In genomic region chr5:154937718-154938466, GRCh38 we compare ENCODE assay signal across 8 cellular contexts. TPM values are rescaled to one million over a fixed set of nuclear protein-coding genes. Genes with fewer than 3 reads are reported as not detected.
A peak's percentile ranks its signal among the peaks of the same experiment; 100 is the strongest.
DNase-seq lines count a peak whose midpoint lies in the region; ATAC-seq and TF ChIP-seq lines count a peak whose summit lies in the region.

A gene with protein sequence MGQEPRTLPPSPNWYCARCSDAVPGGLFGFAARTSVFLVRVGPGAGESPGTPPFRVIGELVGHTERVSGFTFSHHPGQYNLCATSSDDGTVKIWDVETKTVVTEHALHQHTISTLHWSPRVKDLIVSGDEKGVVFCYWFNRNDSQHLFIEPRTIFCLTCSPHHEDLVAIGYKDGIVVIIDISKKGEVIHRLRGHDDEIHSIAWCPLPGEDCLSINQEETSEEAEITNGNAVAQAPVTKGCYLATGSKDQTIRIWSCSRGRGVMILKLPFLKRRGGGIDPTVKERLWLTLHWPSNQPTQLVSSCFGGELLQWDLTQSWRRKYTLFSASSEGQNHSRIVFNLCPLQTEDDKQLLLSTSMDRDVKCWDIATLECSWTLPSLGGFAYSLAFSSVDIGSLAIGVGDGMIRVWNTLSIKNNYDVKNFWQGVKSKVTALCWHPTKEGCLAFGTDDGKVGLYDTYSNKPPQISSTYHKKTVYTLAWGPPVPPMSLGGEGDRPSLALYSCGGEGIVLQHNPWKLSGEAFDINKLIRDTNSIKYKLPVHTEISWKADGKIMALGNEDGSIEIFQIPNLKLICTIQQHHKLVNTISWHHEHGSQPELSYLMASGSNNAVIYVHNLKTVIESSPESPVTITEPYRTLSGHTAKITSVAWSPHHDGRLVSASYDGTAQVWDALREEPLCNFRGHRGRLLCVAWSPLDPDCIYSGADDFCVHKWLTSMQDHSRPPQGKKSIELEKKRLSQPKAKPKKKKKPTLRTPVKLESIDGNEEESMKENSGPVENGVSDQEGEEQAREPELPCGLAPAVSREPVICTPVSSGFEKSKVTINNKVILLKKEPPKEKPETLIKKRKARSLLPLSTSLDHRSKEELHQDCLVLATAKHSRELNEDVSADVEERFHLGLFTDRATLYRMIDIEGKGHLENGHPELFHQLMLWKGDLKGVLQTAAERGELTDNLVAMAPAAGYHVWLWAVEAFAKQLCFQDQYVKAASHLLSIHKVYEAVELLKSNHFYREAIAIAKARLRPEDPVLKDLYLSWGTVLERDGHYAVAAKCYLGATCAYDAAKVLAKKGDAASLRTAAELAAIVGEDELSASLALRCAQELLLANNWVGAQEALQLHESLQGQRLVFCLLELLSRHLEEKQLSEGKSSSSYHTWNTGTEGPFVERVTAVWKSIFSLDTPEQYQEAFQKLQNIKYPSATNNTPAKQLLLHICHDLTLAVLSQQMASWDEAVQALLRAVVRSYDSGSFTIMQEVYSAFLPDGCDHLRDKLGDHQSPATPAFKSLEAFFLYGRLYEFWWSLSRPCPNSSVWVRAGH (N-terminal part only) (minus strand): TSS chr5:154938211. CDS start chr5:154938133, 78 bp downstream.

- peak in 1 of 3 donors; percentile 33 for TF ChIP-seq POLR2A in spleen (IDR thresholded peaks at IDR 0.05)

- H3K27ac ChIP-seq in ACC112 (ENCODE audit: low read depth, low read length) (no peak within 1 kb of the TSS), spleen (peak within 1 kb of the TSS; percentile 51 to 83 (median 72))

- peaks cover 19% of the 10 kb centered on the region for H3K4me1 Mint-ChIP-seq in WTC11
- peaks cover 46 to 83% of the 10 kb centered on the region in 2 donors for H3K4me1 Mint-ChIP-seq in immature natural killer cell

- H3K36me3 ChIP-seq in ACC112 (ENCODE audit: insufficient read depth, low read length) = peaks cover 6% of the 10 kb centered on the region; the same call in 1 of the 2 replicates
- H3K36me3 ChIP-seq in spleen = peaks cover 0 to 31% (median 6%) of the 10 kb centered on the region in 6 donors

- peaks cover 11% of the 10 kb centered on the region for H3K36me3 Mint-ChIP-seq in WTC11
- H3K36me3 Mint-ChIP-seq in immature natural killer cell = peaks cover 0 to 9% (median 6%) of the 10 kb centered on the region in 3 donors

- H3K9me3 Mint-ChIP-seq in WTC11 = no peaks in the 10 kb centered on the region
- no peaks in the 10 kb centered on the region for H3K9me3 Mint-ChIP-seq in immature natural killer cell

- peaks cover 18% of the 10 kb centered on the region for H3K4me1 ChIP-seq in ACC112 (ENCODE audit: control insufficient read depth, insufficient read depth, low read length, unreplicated experiment)
- H3K4me1 ChIP-seq in spleen = peaks cover 28 to 71% (median 46%) of the 10 kb centered on the region in 6 donors

- TF ChIP-seq CTCF in WTC11 (IDR thresholded peaks at IDR 0.05) (no peak), cardiac fibroblast (IDR thresholded peaks at IDR 0.05; ENCODE audit: low read depth, low read length) (no peak), spleen (IDR thresholded peaks at IDR 0.05 in 8 of 11, conservative IDR thresholded peaks at IDR 0.05 in 3 of 11) (peak in 1 of 11 experiments; percentile 26)

- H2AFZ ChIP-seq in ACC112 (ENCODE audit: low read length, unreplicated experiment) = peak within 1 kb of the TSS; percentile 51

- ATAC-seq in GM18858 (IDR thresholded peaks at IDR 0.05; ENCODE audit: unreplicated experiment) (peak; percentile 78), HG03066 (IDR thresholded peaks at IDR 0.05; ENCODE audit: low read depth, unreplicated experiment) (peak; percentile 76), WTC11 (peak; percentile 94)

- H3K27ac Mint-ChIP-seq in WTC11 (no peak within 1 kb of the TSS), immature natural killer cell (peak within 1 kb of the TSS; percentile 48 to 90 (median 70))

- H3K4me3 Mint-ChIP-seq in WTC11 (peak within 1 kb of the TSS; percentile 86), immature natural killer cell (peak within 1 kb of the TSS; percentile 87 to 95 (median 91))

- H3K4me3 ChIP-seq in ACC112 (ENCODE audit: low read depth, low read length) (peak within 1 kb of the TSS; percentile 85), cardiac fibroblast (replicated peaks in 1 of 2; ENCODE audit: low read depth in 2 of 2, low read length in 2 of 2) (peak within 1 kb of the TSS; percentile 90 to 94), spleen (peak within 1 kb of the TSS; percentile 61 to 97 (median 84))

- H3K27me3 ChIP-seq in ACC112 (ENCODE audit: insufficient read depth, low read length) = no peaks in the 10 kb centered on the region
- H3K27me3 ChIP-seq in spleen (replicated peaks in 1 of 7) = no peaks in the 10 kb centered on the region

- intact Hi-C loops in spleen (cut with DNase I; ENCODE audit: low total_unique reads) = loop anchor here (10.0 kb wide), 1 partner anchor 73 kb away; no protein-coding TSS in a partner anchor

- CTCF ChIA-PET in WTC11 (lab: Charles Lee) = interaction anchor here (0.9 to 2.7 kb wide), 5 partner anchors 9 to 255 kb away, joined by 3 to 8 read pairs (median 4); no protein-coding TSS in a partner anchor

- H3K9me3 ChIP-seq in spleen = no peaks in the 10 kb centered on the region

- POLR2A ChIA-PET in WTC11 (lab: Charles Lee) = no interaction called here

- H3K27me3 Mint-ChIP-seq in WTC11 (ENCODE audit: low read depth) = peaks cover 2% of the 10 kb centered on the region; the same call in 1 of the 2 replicates
- peaks cover 11 to 14% (median 13%) of the 10 kb centered on the region in 3 donors for H3K27me3 Mint-ChIP-seq in immature natural killer cell (ENCODE audit: low read depth in 3 of 3)

- H3K79me2 ChIP-seq in ACC112 (ENCODE audit: control insufficient read depth, insufficient read depth, low read length, unreplicated experiment) = peaks cover 34% of the 10 kb centered on the region

- WGBS in spleen, 5 donors = 0 to 1% (median 0%) methylated on average over 31 to 61 of the region's 61 CpGs

- peak; percentile 57 for DNase-seq in NCI-H2171 (lab: John Stamatoyannopoulos, UW)
- DNase-seq in WTC11 (ENCODE audit: low spot score) = peak; percentile 89
- peak; percentile 85 to 86 for DNase-seq in cardiac fibroblast (ENCODE audit: low read depth in 2 of 2)
- peak; percentile 82 to 85 (median 84) for DNase-seq in immature natural killer cell
- peak; percentile 97 for DNase-seq in spleen

TF ChIP-seq in WTC11, 78 proteins besides CTCF, POLR2A, EP300 and RAD21 (continues in another document):
- TF ChIP-seq, protein P1, sequence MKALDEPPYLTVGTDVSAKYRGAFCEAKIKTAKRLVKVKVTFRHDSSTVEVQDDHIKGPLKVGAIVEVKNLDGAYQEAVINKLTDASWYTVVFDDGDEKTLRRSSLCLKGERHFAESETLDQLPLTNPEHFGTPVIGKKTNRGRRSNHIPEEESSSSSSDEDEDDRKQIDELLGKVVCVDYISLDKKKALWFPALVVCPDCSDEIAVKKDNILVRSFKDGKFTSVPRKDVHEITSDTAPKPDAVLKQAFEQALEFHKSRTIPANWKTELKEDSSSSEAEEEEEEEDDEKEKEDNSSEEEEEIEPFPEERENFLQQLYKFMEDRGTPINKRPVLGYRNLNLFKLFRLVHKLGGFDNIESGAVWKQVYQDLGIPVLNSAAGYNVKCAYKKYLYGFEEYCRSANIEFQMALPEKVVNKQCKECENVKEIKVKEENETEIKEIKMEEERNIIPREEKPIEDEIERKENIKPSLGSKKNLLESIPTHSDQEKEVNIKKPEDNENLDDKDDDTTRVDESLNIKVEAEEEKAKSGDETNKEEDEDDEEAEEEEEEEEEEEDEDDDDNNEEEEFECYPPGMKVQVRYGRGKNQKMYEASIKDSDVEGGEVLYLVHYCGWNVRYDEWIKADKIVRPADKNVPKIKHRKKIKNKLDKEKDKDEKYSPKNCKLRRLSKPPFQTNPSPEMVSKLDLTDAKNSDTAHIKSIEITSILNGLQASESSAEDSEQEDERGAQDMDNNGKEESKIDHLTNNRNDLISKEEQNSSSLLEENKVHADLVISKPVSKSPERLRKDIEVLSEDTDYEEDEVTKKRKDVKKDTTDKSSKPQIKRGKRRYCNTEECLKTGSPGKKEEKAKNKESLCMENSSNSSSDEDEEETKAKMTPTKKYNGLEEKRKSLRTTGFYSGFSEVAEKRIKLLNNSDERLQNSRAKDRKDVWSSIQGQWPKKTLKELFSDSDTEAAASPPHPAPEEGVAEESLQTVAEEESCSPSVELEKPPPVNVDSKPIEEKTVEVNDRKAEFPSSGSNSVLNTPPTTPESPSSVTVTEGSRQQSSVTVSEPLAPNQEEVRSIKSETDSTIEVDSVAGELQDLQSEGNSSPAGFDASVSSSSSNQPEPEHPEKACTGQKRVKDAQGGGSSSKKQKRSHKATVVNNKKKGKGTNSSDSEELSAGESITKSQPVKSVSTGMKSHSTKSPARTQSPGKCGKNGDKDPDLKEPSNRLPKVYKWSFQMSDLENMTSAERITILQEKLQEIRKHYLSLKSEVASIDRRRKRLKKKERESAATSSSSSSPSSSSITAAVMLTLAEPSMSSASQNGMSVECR (CRISPR knock-in tag; IDR thresholded peaks at IDR 0.05; ENCODE audit: borderline replicate concordance) = no peak
- no peak for TF ChIP-seq GRHL2 (CRISPR knock-in tag; IDR thresholded peaks at IDR 0.05; ENCODE audit: insufficient replicate concordance, severe bottlenecking)
- TF ChIP-seq ZNF423 (CRISPR knock-in tag; IDR thresholded peaks at IDR 0.05) = no peak
- no peak for TF ChIP-seq NR1H2 (CRISPR knock-in tag; IDR thresholded peaks at IDR 0.05)
- no peak for TF ChIP-seq SMAD3 (CRISPR knock-in tag; IDR thresholded peaks at IDR 0.05; ENCODE audit: borderline replicate concordance)
- TF ChIP-seq JAZF1 (CRISPR knock-in tag; IDR thresholded peaks at IDR 0.05) = no peak
- TF ChIP-seq ZNF396 (CRISPR knock-in tag; IDR thresholded peaks at IDR 0.05; ENCODE audit: borderline replicate concordance) = no peak
- no peak for TF ChIP-seq ZNF512 (CRISPR knock-in tag; IDR thresholded peaks at IDR 0.05; ENCODE audit: borderline replicate concordance)

RNA-seq across cellular contexts. Expression of the gene that starts here (rescaled TPM):
- total RNA-seq in WTC11 (2021) (25.9 to 34.8 TPM (median 27.2 TPM) in 3 replicates), spleen (10 to 100 TPM; 11.5 to 16.1 (median 14.9) TPM)
- polyA plus RNA-seq in immature natural killer cell (10 to 100 TPM in 1 of 3 donors, 1 to 10 TPM in 2; 1.3 to 10.2 (median 3.6) TPM), spleen (1 to 10 TPM; 3.2 to 4.9 (median 3.7) TPM)
